8 cellular contexts compared by ENCODE assay signal in the genomic region with DNA sequence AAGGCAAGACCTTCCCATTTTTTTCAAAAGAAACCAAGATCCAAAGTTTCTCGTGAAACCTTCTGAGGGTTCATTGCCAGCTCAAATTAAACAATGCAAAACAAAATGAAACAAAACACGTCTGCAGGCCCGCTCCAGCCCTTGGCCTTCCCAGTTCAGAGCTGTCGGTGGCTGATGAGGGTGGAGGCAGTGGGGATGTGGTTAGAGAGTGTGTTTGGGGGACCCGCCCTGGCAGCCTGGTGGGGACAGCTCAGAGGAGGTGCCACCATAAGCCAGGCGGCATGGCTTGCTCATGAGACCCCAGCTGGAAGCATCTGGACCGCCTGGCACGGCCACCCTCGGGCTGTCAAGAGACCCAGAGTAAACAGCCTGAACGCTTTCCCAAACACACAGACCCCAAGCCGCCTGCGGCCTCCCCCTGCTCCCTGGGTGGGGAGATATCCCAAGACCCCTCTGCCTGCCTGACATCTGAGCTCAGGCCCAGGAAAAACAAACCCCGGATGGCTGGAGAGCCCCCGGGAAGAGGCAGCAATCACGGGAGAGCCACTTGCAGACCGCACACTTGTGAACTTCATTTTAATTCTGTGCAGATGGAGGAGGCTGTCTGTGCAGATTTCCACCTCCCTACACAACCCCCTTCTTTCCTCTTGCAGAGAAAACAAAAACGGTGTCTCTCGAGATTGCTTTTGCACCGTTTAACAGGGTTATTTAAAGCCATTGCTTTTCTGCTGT. TPM values are rescaled to one million over a fixed set of nuclear protein-coding genes. Genes with fewer than 3 reads are reported as not detected.
A peak's percentile ranks its signal among the peaks of the same experiment; 100 is the strongest.
DNase-seq lines count a peak whose midpoint lies in the region; ATAC-seq and TF ChIP-seq lines count a peak whose summit lies in the region.

No MANE protein-coding gene starts in this region.

- H3K27me3 ChIP-seq in psoas muscle (ENCODE audit: insufficient read depth in 3 of 3, low read length in 2 of 3) (no peaks in the 10 kb centered on the region), WERI-Rb-1 (ENCODE audit: insufficient read depth, low read depth, severe bottlenecking) (no peaks in the 10 kb centered on the region)

- intact Hi-C loops in psoas muscle (cut with DNase I): no loop called here

- no peaks in the 10 kb centered on the region for H3K9me3 Mint-ChIP-seq in central memory CD8-positive, alpha-beta T cell

- no peaks in the 10 kb centered on the region for H3K27me3 Mint-ChIP-seq in central memory CD8-positive, alpha-beta T cell

- DNase-seq in T-helper 2 cell: peak in 3 of 5 experiments; percentile 7 to 89 (median 76)
- DNase-seq in central memory CD8-positive, alpha-beta T cell (ENCODE audit: low spot score in 2 of 2): peak; percentile 50 to 71
- peak in 1 of 2 donors; percentile 46 for DNase-seq in psoas muscle
- DNase-seq in WERI-Rb-1: no peak
- no peak for DNase-seq in anterior cingulate cortex (lab: John Stamatoyannopoulos, UW)

- peaks cover 58% of the 10 kb centered on the region for H3K4me1 Mint-ChIP-seq in central memory CD8-positive, alpha-beta T cell

- peak; percentile 94 for ATAC-seq in central memory CD8-positive, alpha-beta T cell (replicated peaks; ENCODE audit: extremely low read depth, poor library complexity, severe bottlenecking)
- peak in 1 of 4 donors; percentile 42 for ATAC-seq in psoas muscle
- no peak for ATAC-seq in GM19324 (IDR thresholded peaks at IDR 0.05; ENCODE audit: low FRiP score, unreplicated experiment)
- no peak for ATAC-seq in GM18858 (IDR thresholded peaks at IDR 0.05; ENCODE audit: unreplicated experiment)

- H3K4me3 ChIP-seq in GM12875 (ENCODE audit: low read depth, low read length) (peak overlapping the region; percentile 22), psoas muscle (peak overlapping the region; percentile 46), WERI-Rb-1 (ENCODE audit: low read depth, low read length) (no peak overlapping the region)

- H3K4me3 Mint-ChIP-seq in central memory CD8-positive, alpha-beta T cell: peak overlapping the region; percentile 82

- 30 to 43% (median 37%) methylated on average over 19 of the region's 19 CpGs for WGBS in psoas muscle, 3 donors

- no peak overlapping the region for H3K27ac ChIP-seq in psoas muscle
- H3K27ac ChIP-seq in WERI-Rb-1: no peak overlapping the region

- H3K36me3 Mint-ChIP-seq in central memory CD8-positive, alpha-beta T cell (ENCODE audit: insufficient read depth): peaks cover 6% of the 10 kb centered on the region

- TF ChIP-seq CTCF in GM12875 (IDR thresholded peaks at IDR 0.05; ENCODE audit: borderline replicate concordance, insufficient read depth, low read depth, low read length) (no peak), psoas muscle (IDR thresholded peaks at IDR 0.05) (no peak), WERI-Rb-1 (IDR thresholded peaks at IDR 0.05; ENCODE audit: low read depth, low read length) (no peak)

- H3K9me3 ChIP-seq in psoas muscle (no peaks in the 10 kb centered on the region), WERI-Rb-1 (ENCODE audit: severe bottlenecking) (peaks cover 2% of the 10 kb centered on the region)

- no peaks in the 10 kb centered on the region for H3K4me1 ChIP-seq in psoas muscle

- H3K36me3 ChIP-seq in psoas muscle (ENCODE audit: insufficient read depth in 1 of 2, low read depth in 1 of 2) (no peaks in the 10 kb centered on the region), WERI-Rb-1 (no peaks in the 10 kb centered on the region)

- H3K27ac Mint-ChIP-seq in central memory CD8-positive, alpha-beta T cell (ENCODE audit: low read depth): peak overlapping the region; percentile 98

RNA-seq across cellular contexts. Expression of a gene that starts 35.4 kb away (rescaled TPM):
- total RNA-seq in psoas muscle: 10 to 100 TPM in 3 of 4 donors, 1 to 10 TPM in 1; 8.5 to 60.2 (median 18.5) TPM
- polyA plus RNA-seq in psoas muscle: 10 to 100 TPM in 2 of 3 donors, 1 to 10 TPM in 1; 5.0 to 33.1 (median 21.5) TPM

RNA-seq across cellular contexts. Expression of a gene that starts 46.2 kb away (rescaled TPM):
- 100 to 1,000 TPM in 2 of 4 donors, 10 to 100 TPM in 2; 30.3 to 113 (median 83.8) TPM for total RNA-seq in psoas muscle
- 100 to 1,000 TPM in 2 of 3 donors, 10 to 100 TPM in 1; 56.9 to 152 (median 107) TPM for polyA plus RNA-seq in psoas muscle

Comparison
In these comparisons a context has a peak if more than half of its experiments do, and no peak if none do; other contexts are left out.
1. DNase-seq: peak in T-helper 2 cell (3 of 5) and central memory CD8-positive, alpha-beta T cell (2 of 2); none in WERI-Rb-1 (single experiment) and anterior cingulate cortex (0 of 58).